In genomic region chr1:155569988-155570592, GRCh38 we compare ENCODE assay signal across 18 cellular contexts. TPM values are rescaled to one million over a fixed set of nuclear protein-coding genes. Genes with fewer than 3 reads are reported as not detected.
DNase-seq lines count a peak whose midpoint lies in the region; ATAC-seq, FAIRE-seq and TF ChIP-seq lines count a peak whose summit lies in the region.
"Had no signal": no experiment of that assay in that cellular context is flagged by ENCODE, and none has a peak within 500 bp of the region (broad histone marks: within the 10 kb centered on the region; RNA-seq: fewer than 3 reads in every experiment).

No MANE protein-coding gene starts in this region.

- H3K27me3 ChIP-seq in astrocyte (ENCODE audit: insufficient read depth, low read length), result no peaks in the 10 kb centered on the region
- H3K27me3 ChIP-seq: left lung had no signal

- no peaks in the 10 kb centered on the region for H3K9me3 ChIP-seq in astrocyte (ENCODE audit: insufficient read depth, low read depth, low read length)
- H3K9me3 ChIP-seq: left lung had no signal

- H3K36me3 ChIP-seq in astrocyte (ENCODE audit: insufficient read depth, low read length), result no peaks in the 10 kb centered on the region

- H3K79me2 ChIP-seq in astrocyte (ENCODE audit: insufficient read depth, low read length), result peaks cover 57% of the 10 kb centered on the region

- no peak overlapping the region for H3K4me3 ChIP-seq in astrocyte (ENCODE audit: insufficient read depth, low read depth, low read length)
- H3K4me3 ChIP-seq: left lung had no signal

- peak; percentile 28 for ATAC-seq in stimulated activated naive CD8-positive, alpha-beta T cell treated with anti-CD3 and anti-CD28 coated beads, Interleukin-15, Interleukin-2, amounts not matched to agents 100 U/mL and 50 U/mL, for 24 hours
- no peak for ATAC-seq in stimulated activated naive CD8-positive, alpha-beta T cell treated with anti-CD3 and anti-CD28 coated beads, Interleukin-15, amount 100 ng/mL, for 72 hours
- ATAC-seq in GM18505 (IDR thresholded peaks at IDR 0.05; ENCODE audit: unreplicated experiment), result no peak
- ATAC-seq: activated T-cell treated with anti-CD3 and anti-CD28 coated beads, Interleukin-2, amount 50 U/mL, for 4 hours; left lung had no signal

- no peaks in the 10 kb centered on the region for H3K27me3 Mint-ChIP-seq in stimulated activated naive CD8-positive, alpha-beta T cell treated with anti-CD3 and anti-CD28 coated beads, Interleukin-15, amount 100 ng/mL, for 72 hours
- no peaks in the 10 kb centered on the region for H3K27me3 Mint-ChIP-seq in astrocyte (ENCODE audit: low read depth, unreplicated experiment)

- peak overlapping the region; percentile 11 for H3K4me2 ChIP-seq in astrocyte (ENCODE audit: low read length)

- TF ChIP-seq POLR2A in GM18505 (IDR thresholded peaks at IDR 0.05; ENCODE audit: borderline replicate concordance, extremely low read depth, insufficient read depth, insufficient read length), result no peak

- no peak for FAIRE-seq in astrocyte (lab: Jason Lieb, UNC)
- FAIRE-seq: endothelial cell of umbilical vein, H54 had no signal

- H3K4me1 Mint-ChIP-seq in stimulated activated naive CD8-positive, alpha-beta T cell treated with anti-CD3 and anti-CD28 coated beads, Interleukin-15, amount 100 ng/mL, for 72 hours, result peaks cover 30% of the 10 kb centered on the region
- no peaks in the 10 kb centered on the region for H3K4me1 Mint-ChIP-seq in astrocyte (ENCODE audit: low read depth, unreplicated experiment)

- TF ChIP-seq CTCF in astrocyte (IDR thresholded peaks at IDR 0.05; ENCODE audit: insufficient read depth, low read depth, low read length), result no peak

- H3K27ac ChIP-seq in astrocyte (ENCODE audit: low read depth, low read length), result peak overlapping the region; percentile 47
- H3K27ac ChIP-seq: left lung had no signal

- peaks cover 14% of the 10 kb centered on the region for H3K36me3 Mint-ChIP-seq in astrocyte (ENCODE audit: low read depth, unreplicated experiment)

- H3K9me3 Mint-ChIP-seq in stimulated activated naive CD8-positive, alpha-beta T cell treated with anti-CD3 and anti-CD28 coated beads, Interleukin-15, amount 100 ng/mL, for 72 hours, result no peaks in the 10 kb centered on the region
- H3K9me3 Mint-ChIP-seq in astrocyte (ENCODE audit: unreplicated experiment), result no peaks in the 10 kb centered on the region
- H3K9me3 Mint-ChIP-seq: activated T-cell treated with anti-CD3 and anti-CD28 coated beads, Interleukin-2, amount 50 U/mL, for 4 hours; T-helper 2 cell treated with Interferon-gamma antibody and Interleukin-4, amounts not matched to agents 5 μg/mL and 100 μg/mL, for 36 hours had no signal

- DNase-seq in stimulated activated naive CD8-positive, alpha-beta T cell treated with anti-CD3 and anti-CD28 coated beads, Interleukin-15, Interleukin-2, amounts not matched to agents 100 U/mL and 50 U/mL, for 24 hours, result no peak
- DNase-seq in stimulated activated naive CD8-positive, alpha-beta T cell treated with anti-CD3 and anti-CD28 coated beads, Interleukin-15, amount 100 ng/mL, for 72 hours, result no peak
- peak; percentile 78 for DNase-seq in astrocyte (ENCODE audit: low read depth)
- peak; percentile 8 for DNase-seq in fibroblast of the conjunctiva (ENCODE audit: low read depth)
- no peak for DNase-seq in NCI-H2196 (lab: John Stamatoyannopoulos, UW; ENCODE audit: unreplicated experiment)
- DNase-seq in stimulated activated naive CD4-positive, alpha-beta T cell (lab: John Stamatoyannopoulos, UW), result no peak
- no peak for DNase-seq in stimulated activated CD4-positive, alpha-beta T cell treated with anti-CD3 and anti-CD28 coated beads, Interleukin-12 subunit alpha, Interleukin-12 subunit beta, amount 100 ng/mL, for 4 hours
- DNase-seq: activated CD4-positive, alpha-beta T cell treated with anti-CD3 and anti-CD28 coated beads for 4 hours; activated T-cell treated with anti-CD3 and anti-CD28 coated beads, Interleukin-2, amount 50 U/mL, for 4 hours; left lung; NCI-H1092; NCI-H2171 treated with DMSO at 0.1 percent for 48 hours; NK-92 treated with Interleukin-12 subunit alpha and Interleukin-12 subunit beta, amount 100 ng/mL, for 24 hours; SIG-M5 had no signal

- no peak overlapping the region for H3K27ac Mint-ChIP-seq in stimulated activated naive CD8-positive, alpha-beta T cell treated with anti-CD3 and anti-CD28 coated beads, Interleukin-15, amount 100 ng/mL, for 72 hours
- no peak overlapping the region for H3K27ac Mint-ChIP-seq in astrocyte (ENCODE audit: unreplicated experiment)
- H3K27ac Mint-ChIP-seq: T-helper 2 cell treated with Interferon-gamma antibody and Interleukin-4, amounts not matched to agents 5 μg/mL and 100 μg/mL, for 36 hours had no signal

- H4K20me1 ChIP-seq in astrocyte (ENCODE audit: insufficient read depth, low read length), result peaks cover 36% of the 10 kb centered on the region

- H3K9ac ChIP-seq in astrocyte (ENCODE audit: low read length), result no peak overlapping the region

- H3K4me3 Mint-ChIP-seq in stimulated activated naive CD8-positive, alpha-beta T cell treated with anti-CD3 and anti-CD28 coated beads, Interleukin-15, amount 100 ng/mL, for 72 hours, result no peak overlapping the region
- no peak overlapping the region for H3K4me3 Mint-ChIP-seq in astrocyte (ENCODE audit: unreplicated experiment)
- H3K4me3 Mint-ChIP-seq: activated T-cell treated with anti-CD3 and anti-CD28 coated beads, Interleukin-2, amount 50 U/mL, for 4 hours; T-helper 2 cell treated with Interferon-gamma antibody and Interleukin-4, amounts not matched to agents 5 μg/mL and 100 μg/mL, for 36 hours had no signal

- no peak overlapping the region for H2AFZ ChIP-seq in astrocyte (ENCODE audit: low read depth, low read length)

- no peaks in the 10 kb centered on the region for H3K4me1 ChIP-seq in astrocyte (ENCODE audit: insufficient read depth, low read length)

RNA-seq across cellular contexts. Expression of gene ASH1L, which starts 7.5 kb away (rescaled TPM):
- 29.9 and 31.1 TPM in 2 replicates for total RNA-seq in astrocyte

RNA-seq across cellular contexts. Expression of gene MSTO1, which starts 39.9 kb away (rescaled TPM):
- total RNA-seq in astrocyte, result 41.5 and 45.1 TPM in 2 replicates

Comparison
In these comparisons a context has a peak if more than half of its experiments do, and no peak if none do; other contexts are left out.
1. DNase-seq: peak in astrocyte (single experiment) and fibroblast of the conjunctiva (single experiment); none in stimulated activated naive CD8-positive, alpha-beta T cell treated with anti-CD3 and anti-CD28 coated beads, Interleukin-15, Interleukin-2, amounts not matched to agents 100 U/mL and 50 U/mL, for 24 hours (single experiment), stimulated activated naive CD8-positive, alpha-beta T cell treated with anti-CD3 and anti-CD28 coated beads, Interleukin-15, amount 100 ng/mL, for 72 hours (0 of 2), NCI-H2196 (single experiment), stimulated activated naive CD4-positive, alpha-beta T cell (0 of 6) and stimulated activated CD4-positive, alpha-beta T cell treated with anti-CD3 and anti-CD28 coated beads, Interleukin-12 subunit alpha, Interleukin-12 subunit beta, amount 100 ng/mL, for 4 hours (single experiment).